Comparison of ENCODE assay signal across 8 cellular contexts in the genomic region with DNA sequence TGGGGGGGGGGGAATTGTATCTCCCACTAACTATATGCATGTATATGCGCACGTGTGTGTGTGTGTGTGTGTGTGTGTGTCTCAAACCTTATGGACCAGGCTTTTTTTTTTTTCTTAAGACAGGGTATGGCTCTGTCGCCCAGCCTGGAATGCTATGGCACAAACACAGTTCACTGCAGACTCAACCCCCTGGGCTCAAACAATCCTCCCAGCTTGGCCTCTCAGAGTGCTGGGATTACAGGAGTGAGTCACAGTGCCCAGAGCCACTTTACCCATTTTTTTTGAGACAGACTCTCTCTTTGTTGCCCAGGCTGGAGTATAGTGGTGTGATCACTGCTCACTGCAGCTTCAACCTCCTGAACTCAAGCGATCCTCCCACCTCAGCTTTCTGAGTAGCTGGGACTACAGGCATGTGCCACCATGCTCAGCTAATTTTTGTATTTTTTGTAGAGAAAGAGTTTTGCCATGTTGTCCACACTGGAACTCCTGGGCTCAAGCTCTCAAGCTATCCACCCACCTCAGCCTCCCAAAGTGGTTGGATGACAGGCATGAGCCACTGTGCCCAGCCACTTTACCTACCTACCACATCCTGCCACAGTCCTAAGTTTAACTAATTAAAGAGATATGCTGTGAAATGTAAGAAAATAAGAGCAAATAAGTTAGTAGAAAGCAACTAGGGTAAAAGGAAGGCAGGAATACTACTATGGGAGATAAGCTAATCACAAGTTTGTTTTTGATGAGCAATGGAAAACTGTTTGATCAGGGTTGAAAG. TPM values are rescaled to one million over a fixed set of nuclear protein-coding genes. Genes with fewer than 3 reads are reported as not detected.
DNase-seq lines count a peak whose midpoint lies in the region; ATAC-seq and TF ChIP-seq lines count a peak whose summit lies in the region.

No MANE protein-coding gene starts in this region.

- H3K27ac ChIP-seq in endodermal cell (ENCODE audit: low read depth, low read length): no peak overlapping the region

- peaks cover 8% of the 10 kb centered on the region for H3K9me3 ChIP-seq in endodermal cell (ENCODE audit: control insufficient read depth, low read length)

- H3K4me1 Mint-ChIP-seq in endodermal cell (peaks cover 18% of the 10 kb centered on the region), progenitor cell of endocrine pancreas (ENCODE audit: low read depth) (peaks cover 20% of the 10 kb centered on the region)

- H3K9me3 Mint-ChIP-seq in endodermal cell: peaks cover 5% of the 10 kb centered on the region
- no peaks in the 10 kb centered on the region for H3K9me3 Mint-ChIP-seq in progenitor cell of endocrine pancreas (ENCODE audit: low read depth)

- H3K4me3 ChIP-seq in GM12865 (ENCODE audit: low read depth, low read length) (peak overlapping the region; percentile 56), endodermal cell (ENCODE audit: low read length) (peak overlapping the region; percentile 99)

- TF ChIP-seq CTCF in GM12865 (IDR thresholded peaks at IDR 0.05; ENCODE audit: insufficient read depth, low read depth, low read length, missing control alignments) (no peak), endodermal cell (conservative IDR thresholded peaks at IDR 0.05) (no peak), progenitor cell of endocrine pancreas (IDR thresholded peaks at IDR 0.05; ENCODE audit: unreplicated experiment) (no peak)

- H3K27me3 Mint-ChIP-seq in endodermal cell (ENCODE audit: insufficient read depth) (no peaks in the 10 kb centered on the region), progenitor cell of endocrine pancreas (no peaks in the 10 kb centered on the region)

- no peaks in the 10 kb centered on the region for H3K4me1 ChIP-seq in endodermal cell (ENCODE audit: control insufficient read depth, insufficient read depth, low read length)

- H3K36me3 ChIP-seq in endodermal cell (ENCODE audit: control insufficient read depth, insufficient read depth, low read length): peaks cover 27% of the 10 kb centered on the region

- peaks cover 28% of the 10 kb centered on the region for H3K36me3 Mint-ChIP-seq in endodermal cell (ENCODE audit: low read depth)
- peaks cover 12% of the 10 kb centered on the region for H3K36me3 Mint-ChIP-seq in progenitor cell of endocrine pancreas (ENCODE audit: insufficient read depth)

- H3K9ac ChIP-seq in endodermal cell (ENCODE audit: extremely low read depth, low read length, poor library complexity, severe bottlenecking): peak overlapping the region; percentile 8

- H3K27ac Mint-ChIP-seq in endodermal cell (peak overlapping the region; percentile 52), progenitor cell of endocrine pancreas (peak overlapping the region; percentile 86)

- DNase-seq in GM12865 (ENCODE audit: low read depth) (peak; percentile 11), RKO (ENCODE audit: low spot score) (peak; percentile 68), endodermal cell (peak; percentile 50), progenitor cell of endocrine pancreas (ENCODE audit: low spot score, unreplicated experiment) (no peak), NOMO-1 (lab: John Stamatoyannopoulos, UW; ENCODE audit: unreplicated experiment in 2 of 2) (no peak), SHP77 (lab: John Stamatoyannopoulos, UW) (no peak)

- no peak for ATAC-seq in HG02678 (IDR thresholded peaks at IDR 0.05; ENCODE audit: unreplicated experiment)
- ATAC-seq in HG03521 (IDR thresholded peaks at IDR 0.05; ENCODE audit: unreplicated experiment): no peak

- 95% methylated on average over 2 of the region's 4 CpGs; no CpG with 5 or more reads in 1 of the 2 experiments for WGBS in endodermal cell (ENCODE audit: insufficient coverage in 1 of 2, insufficient read length in 1 of 2), 2 experiments

- H3K27me3 ChIP-seq in endodermal cell (ENCODE audit: control insufficient read depth, insufficient read depth, low read length, poor library complexity, severe bottlenecking): no peaks in the 10 kb centered on the region

- H3K4me3 Mint-ChIP-seq in endodermal cell: peak overlapping the region; percentile 92
- H3K4me3 Mint-ChIP-seq in progenitor cell of endocrine pancreas (ENCODE audit: low read depth): peak overlapping the region; percentile 95

RNA-seq across cellular contexts. Expression of a gene that starts 2.4 kb away (rescaled TPM):
- 10 to 100 TPM; 10.4 to 12.2 TPM for total RNA-seq in endodermal cell
- polyA plus RNA-seq in endodermal cell (2013, experiment 1 of 2): 15.2 TPM
- 15.2 TPM for polyA plus RNA-seq in endodermal cell (2013, experiment 2 of 2)
- 21.5 and 22.5 TPM in 2 replicates for total RNA-seq in progenitor cell of endocrine pancreas

Comparison
In these comparisons a context has a peak if more than half of its experiments do, and no peak if none do; other contexts are left out.
1. DNase-seq: peak in GM12865 (single experiment), RKO (single experiment) and endodermal cell (single experiment); none in progenitor cell of endocrine pancreas (single experiment), NOMO-1 (0 of 2) and SHP77 (0 of 2).